Comparison of ENCODE assay signal across 23 cellular contexts in the genomic region with DNA sequence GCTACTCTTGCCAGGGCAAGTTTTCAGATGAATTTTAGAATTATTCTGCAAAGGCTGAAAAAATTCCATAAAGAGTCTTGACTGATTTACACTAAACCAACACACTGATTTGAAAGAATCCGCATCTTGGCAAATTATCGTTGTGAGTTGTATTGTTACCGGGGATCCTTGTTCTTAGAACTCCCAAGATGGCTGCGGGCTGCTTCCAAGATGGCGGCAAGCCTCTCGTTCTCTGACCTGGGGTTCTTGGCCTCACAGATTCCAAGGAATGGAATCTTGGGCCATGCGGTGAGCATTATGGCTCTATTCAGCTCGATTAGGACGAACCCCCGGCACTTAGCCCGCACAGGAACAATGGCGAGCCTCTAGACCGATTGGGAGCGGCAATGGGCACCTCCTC.
"Had no signal": no experiment of that assay in that cellular context is flagged by ENCODE, and none has a peak within 500 bp of the region (broad histone marks: within the 10 kb centered on the region; RNA-seq: fewer than 3 reads in every experiment).

No MANE protein-coding gene starts in this region.

- H3K79me2 ChIP-seq: hepatocyte had no signal

- H3K4me2 ChIP-seq: hepatocyte had no signal

- H2AFZ ChIP-seq: hepatocyte had no signal

- H3K27me3 ChIP-seq: dorsolateral prefrontal cortex, esophagus muscularis mucosa, foreskin keratinocyte, gastroesophageal sphincter, heart left ventricle, hepatocyte, left lung had no signal

- FAIRE-seq: colon, endothelial cell of umbilical vein, frontal cortex, islet of Langerhans, keratinocyte had no signal

- DNase-seq: dermis blood vessel endothelial cell; dorsolateral prefrontal cortex; effector CD4-positive, alpha-beta T cell; effector memory CD4-positive, alpha-beta T cell; foreskin keratinocyte; heart left ventricle; hypothalamus; left cardiac atrium; left lung; left ventricle myocardium superior; lower lobe of right lung; mesendoderm; midbrain; naive thymus-derived CD4-positive, alpha-beta T cell had no signal

- H3K4me3 ChIP-seq: coronary artery, dorsolateral prefrontal cortex, esophagus muscularis mucosa, gastroesophageal sphincter, heart left ventricle, hepatocyte, left lung, lower lobe of right lung had no signal

- H3K9me3 ChIP-seq: esophagus muscularis mucosa, gastroesophageal sphincter, heart left ventricle, lower lobe of right lung had no signal

- H3K27ac ChIP-seq: coronary artery, dorsolateral prefrontal cortex, esophagus muscularis mucosa, foreskin keratinocyte, gastroesophageal sphincter, heart left ventricle, hepatocyte, left lung, lower lobe of right lung had no signal

- H3K36me3 ChIP-seq: esophagus muscularis mucosa, gastroesophageal sphincter, heart left ventricle, left lung, lower lobe of right lung had no signal

- H3K4me1 ChIP-seq: esophagus muscularis mucosa, foreskin keratinocyte, gastroesophageal sphincter, heart left ventricle, left lung, lower lobe of right lung had no signal
